ENCODE assay signal across 1 cellular context in the genomic region with DNA sequence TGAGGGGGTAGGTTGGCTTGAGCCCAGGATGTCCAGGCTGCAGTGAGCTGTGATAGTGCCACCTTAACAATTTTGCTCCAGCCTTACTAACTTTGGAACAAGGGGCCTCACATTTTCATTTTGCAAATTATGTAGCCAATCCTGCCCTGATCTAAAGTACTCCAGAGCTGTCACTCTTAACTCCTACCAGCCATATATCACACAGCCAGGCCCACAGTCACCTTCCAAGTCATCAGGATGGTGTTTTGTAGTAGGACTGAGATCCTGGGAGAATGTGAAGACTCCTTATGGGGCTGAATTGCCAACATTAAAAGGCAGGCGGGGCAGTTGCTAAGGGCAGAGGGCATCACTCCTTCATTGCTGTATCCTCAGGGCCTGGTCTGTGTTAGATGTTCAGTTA.
TF ChIP-seq lines count a peak whose summit lies in the region.

No MANE protein-coding gene starts in this region.

TF ChIP-seq in HepG2, 621 proteins besides CTCF, POLR2A, EP300 and RAD21:
- TF ChIP-seq ZNF607 (CRISPR knock-in tag; IDR thresholded peaks at IDR 0.05; ENCODE audit: borderline replicate concordance) (no peak), HIVEP1 (CRISPR knock-in tag; IDR thresholded peaks at IDR 0.05) (no peak), SOX6 (IDR thresholded peaks at IDR 0.05) (no peak), SOX6 (CRISPR knock-in tag; IDR thresholded peaks at IDR 0.05) (no peak), CREB3 (CRISPR knock-in tag; IDR thresholded peaks at IDR 0.05) (no peak), IRX3 (CRISPR knock-in tag; IDR thresholded peaks at IDR 0.05; ENCODE audit: borderline replicate concordance, low read depth) (no peak)
- TF ChIP-seq, protein P1, sequence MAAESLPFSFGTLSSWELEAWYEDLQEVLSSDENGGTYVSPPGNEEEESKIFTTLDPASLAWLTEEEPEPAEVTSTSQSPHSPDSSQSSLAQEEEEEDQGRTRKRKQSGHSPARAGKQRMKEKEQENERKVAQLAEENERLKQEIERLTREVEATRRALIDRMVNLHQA (CRISPR knock-in tag; IDR thresholded peaks at IDR 0.05) = no peak
